10 cellular contexts compared by ENCODE assay signal in genomic region chr7:2594599-2594998, GRCh38.
"Had no signal": no experiment of that assay in that cellular context is flagged by ENCODE, and none has a peak within 500 bp of the region (broad histone marks: within the 10 kb centered on the region; RNA-seq: fewer than 3 reads in every experiment).

No MANE protein-coding gene starts in this region.

- H3K9me3 ChIP-seq: HAP-1 had no signal

- H3K27me3 Mint-ChIP-seq: IgD-negative memory B cell had no signal

- H3K4me3 ChIP-seq: GM23248, HAP-1 had no signal

- DNase-seq: GM23248, GOT3, HFFc6, KBM-7 had no signal

- ATAC-seq: HCT116, HepG2 had no signal

- H3K27ac ChIP-seq: GM23248, HL-60, KMS-11 had no signal

- H3K9ac ChIP-seq: GM23248, KMS-11 had no signal

- H3K4me1 ChIP-seq: HAP-1 had no signal

- H3K4me3 Mint-ChIP-seq: HFFc6, IgD-negative memory B cell had no signal

- H3K27ac Mint-ChIP-seq: HFFc6 had no signal

- H3K9me3 Mint-ChIP-seq: HFFc6, IgD-negative memory B cell had no signal

- H3K4me2 ChIP-seq: KMS-11 had no signal

- FAIRE-seq: HepG2 had no signal
